ENCODE assay signal across 15 cellular contexts in the genomic region with DNA sequence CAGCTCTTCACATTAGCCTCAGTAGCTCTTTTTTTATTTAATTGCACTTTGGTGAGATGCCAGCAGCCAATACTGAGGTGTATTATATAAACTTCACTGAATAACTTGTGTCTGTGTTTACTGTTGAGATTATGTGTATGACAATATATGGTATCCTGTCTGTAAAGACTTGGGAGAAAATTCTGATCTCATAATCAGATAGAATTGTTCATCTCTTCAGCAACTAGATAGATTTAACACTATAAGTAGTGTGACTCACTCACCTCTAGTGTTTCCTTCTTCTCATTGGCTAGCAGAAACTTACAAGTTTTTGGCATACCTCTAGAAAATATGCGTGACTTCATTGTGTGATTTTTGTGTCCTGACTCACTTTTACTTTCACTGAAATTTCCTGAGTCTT.
DNase-seq lines count a peak whose midpoint lies in the region; FAIRE-seq and TF ChIP-seq lines count a peak whose summit lies in the region.
"Had no signal": no experiment of that assay in that cellular context is flagged by ENCODE, and none has a peak within 500 bp of the region (broad histone marks: within the 10 kb centered on the region; RNA-seq: fewer than 3 reads in every experiment).

No MANE protein-coding gene starts in this region.

- H3K27me3 ChIP-seq in adipocyte (replicated peaks; ENCODE audit: control insufficient read depth, insufficient read depth, low read length) (no peaks in the 10 kb centered on the region), WERI-Rb-1 (ENCODE audit: insufficient read depth, low read depth, severe bottlenecking) (no peaks in the 10 kb centered on the region), ascending aorta (no peaks in the 10 kb centered on the region)

- H3K9ac ChIP-seq in adipocyte (ENCODE audit: low read length) (no peak overlapping the region), kidney (ENCODE audit: low read length in 2 of 2) (no peak overlapping the region)

- H3K9me3 ChIP-seq in adipocyte (ENCODE audit: control insufficient read depth, low read length) (no peaks in the 10 kb centered on the region), kidney (ENCODE audit: control insufficient read depth in 1 of 2, low read length in 2 of 2) (no peaks in the 10 kb centered on the region), WERI-Rb-1 (ENCODE audit: severe bottlenecking) (no peaks in the 10 kb centered on the region), ascending aorta (no peaks in the 10 kb centered on the region)
- H3K9me3 ChIP-seq: mucosa of descending colon had no signal

- H3K4me1 ChIP-seq in adipocyte (ENCODE audit: control insufficient read depth, insufficient read depth, low read length) (peaks cover 29% of the 10 kb centered on the region), kidney (ENCODE audit: control insufficient read depth in 1 of 2, insufficient read depth in 1 of 2, low read depth in 1 of 2, low read length in 2 of 2) (no peaks in the 10 kb centered on the region), ascending aorta (peaks cover 0 to 13% of the 10 kb centered on the region in 2 donors)

- H3K36me3 ChIP-seq in adipocyte (ENCODE audit: control insufficient read depth, insufficient read depth, low read length, severe bottlenecking), result no peaks in the 10 kb centered on the region
- no peaks in the 10 kb centered on the region for H3K36me3 ChIP-seq in kidney (ENCODE audit: control insufficient read depth in 1 of 2, insufficient read depth in 2 of 2, low read length in 2 of 2)
- H3K36me3 ChIP-seq in WERI-Rb-1, result no peaks in the 10 kb centered on the region
- H3K36me3 ChIP-seq in ascending aorta, result no peaks in the 10 kb centered on the region

- DNase-seq in A172 (ENCODE audit: low spot score) (peak; percentile 87), H4 (ENCODE audit: low spot score) (peak; percentile 42), adipocyte (ENCODE audit: low read depth) (peak; percentile 59), glomerular visceral epithelial cell (ENCODE audit: extremely low spot score) (peak; percentile 74), kidney (no peak), NCI-H446 (lab: John Stamatoyannopoulos, UW) (no peak), WERI-Rb-1 (no peak), ascending aorta (ENCODE audit: low spot score in 2 of 2) (no peak)
- DNase-seq: activated CD4-positive, alpha-beta T cell treated with anti-CD3 and anti-CD28 coated beads, Interleukin-2, amount 50 U/mL, for 48 hours; amygdala; CD4-positive, CD25-positive, alpha-beta regulatory T cell; mucosa of descending colon; NCI-H2171 had no signal

- intact Hi-C loops in kidney (cut with DNase I) (no loop called here), ascending aorta (cut with DNase I) (loop anchor here (5.0 kb wide), 1 partner anchor 69 kb away; the partner anchor contains the start of gene TGFBR2)

- no peak for TF ChIP-seq CTCF in kidney (IDR thresholded peaks at IDR 0.05; ENCODE audit: borderline replicate concordance, extremely low read depth, insufficient read depth)
- TF ChIP-seq CTCF in WERI-Rb-1 (IDR thresholded peaks at IDR 0.05; ENCODE audit: low read depth, low read length), result no peak
- TF ChIP-seq CTCF in ascending aorta (IDR thresholded peaks at IDR 0.05), result no peak

- H3K27ac ChIP-seq in kidney (ENCODE audit: low read depth in 2 of 2, low read length in 2 of 2) (no peak overlapping the region), WERI-Rb-1 (no peak overlapping the region), ascending aorta (no peak overlapping the region)

- H3K4me3 ChIP-seq in adipocyte (ENCODE audit: low read length) (peak overlapping the region; percentile 22), kidney (ENCODE audit: low read length in 2 of 2) (no peak overlapping the region), WERI-Rb-1 (ENCODE audit: low read depth, low read length) (no peak overlapping the region), ascending aorta (no peak overlapping the region)
- H3K4me3 ChIP-seq: K562, mucosa of descending colon had no signal

- no peak for FAIRE-seq in kidney (lab: Jason Lieb, UNC)
- FAIRE-seq: GM12891, K562 had no signal

Comparison
In these comparisons a context has a peak if more than half of its experiments do, and no peak if none do; other contexts are left out.
1. DNase-seq: peak in A172 (single experiment), H4 (single experiment), adipocyte (single experiment) and glomerular visceral epithelial cell (single experiment); none in kidney (single experiment), NCI-H446 (0 of 2), WERI-Rb-1 (single experiment) and ascending aorta (0 of 2).